1 cellular context compared by ENCODE assay signal in the genomic region with DNA sequence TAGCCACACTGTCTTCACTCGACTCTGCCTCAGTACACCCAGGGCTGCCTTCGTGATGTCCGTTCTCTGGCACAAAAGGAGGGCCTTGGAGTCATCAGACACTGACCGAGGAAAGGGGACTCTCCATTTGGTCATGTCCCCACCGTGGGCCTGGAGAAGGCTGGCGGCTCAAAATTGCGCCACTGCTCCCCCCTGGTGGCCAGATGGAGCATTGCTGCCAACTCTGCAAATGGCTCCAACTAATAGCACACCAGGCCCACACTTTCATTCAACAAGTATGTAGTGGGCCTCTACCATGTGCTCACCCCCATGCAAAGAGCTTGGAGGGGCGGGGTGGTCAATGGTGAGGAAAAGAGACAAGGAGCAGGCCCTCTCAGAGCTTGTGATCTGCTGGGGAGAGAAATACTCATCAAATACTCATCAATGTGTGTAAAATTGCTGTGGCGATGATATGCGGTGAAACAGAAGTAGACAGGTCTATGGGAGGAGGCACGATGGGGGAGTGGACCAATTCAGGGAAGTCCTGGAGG.
TF ChIP-seq lines count a peak whose summit lies in the region.

No MANE protein-coding gene starts in this region.

TF ChIP-seq in HEK293, 187 proteins besides CTCF, POLR2A, EP300 and RAD21 (continued from another document):
- TF ChIP-seq, protein P1, sequence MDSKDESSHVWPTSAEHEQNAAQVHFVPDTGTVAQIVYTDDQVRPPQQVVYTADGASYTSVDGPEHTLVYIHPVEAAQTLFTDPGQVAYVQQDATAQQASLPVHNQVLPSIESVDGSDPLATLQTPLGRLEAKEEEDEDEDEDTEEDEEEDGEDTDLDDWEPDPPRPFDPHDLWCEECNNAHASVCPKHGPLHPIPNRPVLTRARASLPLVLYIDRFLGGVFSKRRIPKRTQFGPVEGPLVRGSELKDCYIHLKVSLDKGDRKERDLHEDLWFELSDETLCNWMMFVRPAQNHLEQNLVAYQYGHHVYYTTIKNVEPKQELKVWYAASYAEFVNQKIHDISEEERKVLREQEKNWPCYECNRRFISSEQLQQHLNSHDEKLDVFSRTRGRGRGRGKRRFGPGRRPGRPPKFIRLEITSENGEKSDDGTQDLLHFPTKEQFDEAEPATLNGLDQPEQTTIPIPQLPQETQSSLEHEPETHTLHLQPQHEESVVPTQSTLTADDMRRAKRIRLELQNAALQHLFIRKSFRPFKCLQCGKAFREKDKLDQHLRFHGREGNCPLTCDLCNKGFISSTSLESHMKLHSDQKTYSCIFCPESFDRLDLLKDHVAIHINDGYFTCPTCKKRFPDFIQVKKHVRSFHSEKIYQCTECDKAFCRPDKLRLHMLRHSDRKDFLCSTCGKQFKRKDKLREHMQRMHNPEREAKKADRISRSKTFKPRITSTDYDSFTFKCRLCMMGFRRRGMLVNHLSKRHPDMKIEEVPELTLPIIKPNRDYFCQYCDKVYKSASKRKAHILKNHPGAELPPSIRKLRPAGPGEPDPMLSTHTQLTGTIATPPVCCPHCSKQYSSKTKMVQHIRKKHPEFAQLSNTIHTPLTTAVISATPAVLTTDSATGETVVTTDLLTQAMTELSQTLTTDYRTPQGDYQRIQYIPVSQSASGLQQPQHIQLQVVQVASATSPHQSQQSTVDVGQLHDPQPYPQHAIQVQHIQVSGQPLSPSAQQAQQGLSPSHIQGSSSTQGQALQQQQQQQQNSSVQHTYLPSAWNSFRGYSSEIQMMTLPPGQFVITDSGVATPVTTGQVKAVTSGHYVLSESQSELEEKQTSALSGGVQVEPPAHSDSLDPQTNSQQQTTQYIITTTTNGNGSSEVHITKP (tag by site-specific recombination; IDR thresholded peaks at IDR 0.05): peak; percentile 65
- TF ChIP-seq WT1 (tag by site-specific recombination; IDR thresholded peaks at IDR 0.05) (no peak), SCRT2 (tag by site-specific recombination; IDR thresholded peaks at IDR 0.05) (peak; percentile 99), ZNF19 (tag by site-specific recombination; IDR thresholded peaks at IDR 0.05; ENCODE audit: low read depth) (no peak), ZBTB17 (tag by site-specific recombination; IDR thresholded peaks at IDR 0.05) (peak; percentile 90), SETDB1 (IDR thresholded peaks at IDR 0.05; ENCODE audit: insufficient read length, low read length) (no peak), ZNF585B (tag by site-specific recombination; IDR thresholded peaks at IDR 0.05) (no peak), ZNF76 (tag by site-specific recombination; IDR thresholded peaks at IDR 0.05; ENCODE audit: borderline replicate concordance, low read depth) (no peak), SCRT1 (tag by site-specific recombination; IDR thresholded peaks at IDR 0.05; ENCODE audit: borderline replicate concordance) (peak; percentile 99), ZNF140 (tag by site-specific recombination; IDR thresholded peaks at IDR 0.05) (no peak), ZNF654 (tag by site-specific recombination; IDR thresholded peaks at IDR 0.05; ENCODE audit: low read depth) (peak; percentile 75), ZFP41 (tag by site-specific recombination; IDR thresholded peaks at IDR 0.05; ENCODE audit: borderline replicate concordance) (no peak), ZIC2 (tag by site-specific recombination; IDR thresholded peaks at IDR 0.05) (no peak), ZNF10 (tag by site-specific recombination; IDR thresholded peaks at IDR 0.05) (0 out of 2 replicates have a peak, but pooled peaks have one; percentile 40), ZNF791 (tag by site-specific recombination; IDR thresholded peaks at IDR 0.05) (no peak), ZFP69B (tag by site-specific recombination; IDR thresholded peaks at IDR 0.05) (peak; percentile 54; the same call in 1 of the 2 replicates), HOXD13 (CRISPR knock-in tag; IDR thresholded peaks at IDR 0.05; ENCODE audit: borderline replicate concordance) (no peak), BCL11A (tag by site-specific recombination; IDR thresholded peaks at IDR 0.05; ENCODE audit: low read depth) (peak; percentile 71; the same call in 1 of the 2 replicates), YY2 (tag by site-specific recombination; IDR thresholded peaks at IDR 0.05) (no peak), HOXA7 (CRISPR knock-in tag; IDR thresholded peaks at IDR 0.05; ENCODE audit: borderline replicate concordance) (no peak), ZNF311 (tag by site-specific recombination; IDR thresholded peaks at IDR 0.05; ENCODE audit: borderline replicate concordance) (no peak), ZNF776 (tag by site-specific recombination; IDR thresholded peaks at IDR 0.05; ENCODE audit: borderline replicate concordance) (no peak)
- TF ChIP-seq, protein P2, sequence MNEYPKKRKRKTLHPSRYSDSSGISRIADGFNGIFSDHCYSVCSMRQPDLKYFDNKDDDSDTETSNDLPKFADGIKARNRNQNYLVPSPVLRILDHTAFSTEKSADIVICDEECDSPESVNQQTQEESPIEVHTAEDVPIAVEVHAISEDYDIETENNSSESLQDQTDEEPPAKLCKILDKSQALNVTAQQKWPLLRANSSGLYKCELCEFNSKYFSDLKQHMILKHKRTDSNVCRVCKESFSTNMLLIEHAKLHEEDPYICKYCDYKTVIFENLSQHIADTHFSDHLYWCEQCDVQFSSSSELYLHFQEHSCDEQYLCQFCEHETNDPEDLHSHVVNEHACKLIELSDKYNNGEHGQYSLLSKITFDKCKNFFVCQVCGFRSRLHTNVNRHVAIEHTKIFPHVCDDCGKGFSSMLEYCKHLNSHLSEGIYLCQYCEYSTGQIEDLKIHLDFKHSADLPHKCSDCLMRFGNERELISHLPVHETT (tag by site-specific recombination; IDR thresholded peaks at IDR 0.05): no peak
- TF ChIP-seq, protein P3, sequence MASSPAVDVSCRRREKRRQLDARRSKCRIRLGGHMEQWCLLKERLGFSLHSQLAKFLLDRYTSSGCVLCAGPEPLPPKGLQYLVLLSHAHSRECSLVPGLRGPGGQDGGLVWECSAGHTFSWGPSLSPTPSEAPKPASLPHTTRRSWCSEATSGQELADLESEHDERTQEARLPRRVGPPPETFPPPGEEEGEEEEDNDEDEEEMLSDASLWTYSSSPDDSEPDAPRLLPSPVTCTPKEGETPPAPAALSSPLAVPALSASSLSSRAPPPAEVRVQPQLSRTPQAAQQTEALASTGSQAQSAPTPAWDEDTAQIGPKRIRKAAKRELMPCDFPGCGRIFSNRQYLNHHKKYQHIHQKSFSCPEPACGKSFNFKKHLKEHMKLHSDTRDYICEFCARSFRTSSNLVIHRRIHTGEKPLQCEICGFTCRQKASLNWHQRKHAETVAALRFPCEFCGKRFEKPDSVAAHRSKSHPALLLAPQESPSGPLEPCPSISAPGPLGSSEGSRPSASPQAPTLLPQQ (tag by site-specific recombination; IDR thresholded peaks at IDR 0.05): no peak
- TF ChIP-seq, protein P4, sequence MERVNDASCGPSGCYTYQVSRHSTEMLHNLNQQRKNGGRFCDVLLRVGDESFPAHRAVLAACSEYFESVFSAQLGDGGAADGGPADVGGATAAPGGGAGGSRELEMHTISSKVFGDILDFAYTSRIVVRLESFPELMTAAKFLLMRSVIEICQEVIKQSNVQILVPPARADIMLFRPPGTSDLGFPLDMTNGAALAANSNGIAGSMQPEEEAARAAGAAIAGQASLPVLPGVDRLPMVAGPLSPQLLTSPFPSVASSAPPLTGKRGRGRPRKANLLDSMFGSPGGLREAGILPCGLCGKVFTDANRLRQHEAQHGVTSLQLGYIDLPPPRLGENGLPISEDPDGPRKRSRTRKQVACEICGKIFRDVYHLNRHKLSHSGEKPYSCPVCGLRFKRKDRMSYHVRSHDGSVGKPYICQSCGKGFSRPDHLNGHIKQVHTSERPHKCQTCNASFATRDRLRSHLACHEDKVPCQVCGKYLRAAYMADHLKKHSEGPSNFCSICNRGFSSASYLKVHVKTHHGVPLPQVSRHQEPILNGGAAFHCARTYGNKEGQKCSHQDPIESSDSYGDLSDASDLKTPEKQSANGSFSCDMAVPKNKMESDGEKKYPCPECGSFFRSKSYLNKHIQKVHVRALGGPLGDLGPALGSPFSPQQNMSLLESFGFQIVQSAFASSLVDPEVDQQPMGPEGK (tag by site-specific recombination; IDR thresholded peaks at IDR 0.05): peak; percentile 40; the same call in 1 of the 2 replicates
- TF ChIP-seq, protein P5, sequence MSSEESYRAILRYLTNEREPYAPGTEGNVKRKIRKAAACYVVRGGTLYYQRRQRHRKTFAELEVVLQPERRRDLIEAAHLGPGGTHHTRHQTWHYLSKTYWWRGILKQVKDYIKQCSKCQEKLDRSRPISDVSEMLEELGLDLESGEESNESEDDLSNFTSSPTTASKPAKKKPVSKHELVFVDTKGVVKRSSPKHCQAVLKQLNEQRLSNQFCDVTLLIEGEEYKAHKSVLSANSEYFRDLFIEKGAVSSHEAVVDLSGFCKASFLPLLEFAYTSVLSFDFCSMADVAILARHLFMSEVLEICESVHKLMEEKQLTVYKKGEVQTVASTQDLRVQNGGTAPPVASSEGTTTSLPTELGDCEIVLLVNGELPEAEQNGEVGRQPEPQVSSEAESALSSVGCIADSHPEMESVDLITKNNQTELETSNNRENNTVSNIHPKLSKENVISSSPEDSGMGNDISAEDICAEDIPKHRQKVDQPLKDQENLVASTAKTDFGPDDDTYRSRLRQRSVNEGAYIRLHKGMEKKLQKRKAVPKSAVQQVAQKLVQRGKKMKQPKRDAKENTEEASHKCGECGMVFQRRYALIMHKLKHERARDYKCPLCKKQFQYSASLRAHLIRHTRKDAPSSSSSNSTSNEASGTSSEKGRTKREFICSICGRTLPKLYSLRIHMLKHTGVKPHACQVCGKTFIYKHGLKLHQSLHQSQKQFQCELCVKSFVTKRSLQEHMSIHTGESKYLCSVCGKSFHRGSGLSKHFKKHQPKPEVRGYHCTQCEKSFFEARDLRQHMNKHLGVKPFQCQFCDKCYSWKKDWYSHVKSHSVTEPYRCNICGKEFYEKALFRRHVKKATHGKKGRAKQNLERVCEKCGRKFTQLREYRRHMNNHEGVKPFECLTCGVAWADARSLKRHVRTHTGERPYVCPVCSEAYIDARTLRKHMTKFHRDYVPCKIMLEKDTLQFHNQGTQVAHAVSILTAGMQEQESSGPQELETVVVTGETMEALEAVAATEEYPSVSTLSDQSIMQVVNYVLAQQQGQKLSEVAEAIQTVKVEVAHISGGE (tag by site-specific recombination; conservative IDR thresholded peaks at IDR 0.05; ENCODE audit: low read depth): no peak
